Comparison of ENCODE assay signal across 22 cellular contexts in the genomic region with DNA sequence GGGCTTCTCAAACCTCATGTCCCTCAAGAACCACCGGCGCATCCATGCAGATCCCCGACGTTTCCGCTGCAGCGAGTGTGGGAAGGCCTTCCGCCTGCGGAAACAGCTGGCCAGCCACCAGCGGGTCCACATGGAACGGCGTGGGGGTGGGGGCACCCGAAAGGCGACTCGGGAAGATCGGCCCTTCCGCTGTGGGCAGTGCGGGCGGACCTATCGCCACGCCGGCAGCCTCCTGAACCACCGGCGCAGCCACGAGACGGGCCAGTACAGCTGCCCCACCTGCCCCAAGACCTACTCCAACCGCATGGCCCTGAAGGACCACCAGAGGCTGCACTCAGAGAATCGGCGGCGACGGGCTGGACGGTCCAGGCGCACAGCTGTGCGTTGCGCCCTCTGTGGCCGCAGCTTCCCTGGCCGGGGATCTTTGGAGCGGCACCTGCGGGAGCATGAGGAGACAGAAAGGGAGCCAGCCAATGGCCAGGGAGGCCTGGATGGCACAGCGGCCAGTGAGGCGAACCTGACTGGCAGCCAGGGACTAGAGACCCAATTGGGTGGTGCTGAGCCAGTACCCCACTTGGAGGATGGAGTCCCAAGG. TPM values are rescaled to one million over a fixed set of nuclear protein-coding genes. Genes with fewer than 3 reads are reported as not detected.
A peak's percentile ranks its signal among the peaks of the same experiment; 100 is the strongest.
DNase-seq lines count a peak whose midpoint lies in the region; ATAC-seq and TF ChIP-seq lines count a peak whose summit lies in the region.
"Had no signal": no experiment of that assay in that cellular context is flagged by ENCODE, and none has a peak within 500 bp of the region (broad histone marks: within the 10 kb centered on the region; RNA-seq: fewer than 3 reads in every experiment).

No MANE protein-coding gene starts in this region.

- H3K4me3 Mint-ChIP-seq in stimulated activated naive B cell treated with anti-CD40 and anti-IgM and Interleukin-4, amounts not matched to agents 10 μg/mL and 1 μg/mL and 100 μg/mL, for 72 hours = no peak overlapping the region

- H3K27ac Mint-ChIP-seq in stimulated activated naive B cell treated with anti-CD40 and anti-IgM and Interleukin-4, amounts not matched to agents 10 μg/mL and 1 μg/mL and 100 μg/mL, for 72 hours = no peak overlapping the region

- no peaks in the 10 kb centered on the region for H3K27me3 ChIP-seq in sigmoid colon
- H3K27me3 ChIP-seq: MG63, SJCRH30 had no signal

- WGBS in sigmoid colon, 2 donors = 97% methylated on average over 40 of the region's 40 CpGs

- no peaks in the 10 kb centered on the region for H3K27me3 Mint-ChIP-seq in stimulated activated naive B cell treated with anti-CD40 and anti-IgM and Interleukin-4, amounts not matched to agents 10 μg/mL and 1 μg/mL and 100 μg/mL, for 72 hours
- H3K27me3 Mint-ChIP-seq: CD8-positive, alpha-beta memory T cell had no signal

- H3K4me3 ChIP-seq in sigmoid colon = no peak overlapping the region
- H3K4me3 ChIP-seq: MG63, SJCRH30 had no signal

- CTCF ChIA-PET in RWPE1 (lab: Yijun Ruan, JAX) = no interaction called here

- H3K9me3 ChIP-seq in sigmoid colon = no peaks in the 10 kb centered on the region
- H3K9me3 ChIP-seq: MG63, SJCRH30 had no signal

- no peaks in the 10 kb centered on the region for H3K9me3 Mint-ChIP-seq in stimulated activated naive B cell treated with anti-CD40 and anti-IgM and Interleukin-4, amounts not matched to agents 10 μg/mL and 1 μg/mL and 100 μg/mL, for 72 hours
- H3K9me3 Mint-ChIP-seq: CD8-positive, alpha-beta memory T cell had no signal

- H3K27ac ChIP-seq in RWPE1 = peak overlapping the region; percentile 67
- no peak overlapping the region for H3K27ac ChIP-seq in sigmoid colon
- H3K27ac ChIP-seq: C4-2B, SJCRH30 had no signal

- no peak for TF ChIP-seq EP300 in sigmoid colon (IDR thresholded peaks at IDR 0.05)

- no peak for TF ChIP-seq POLR2A in sigmoid colon (IDR thresholded peaks at IDR 0.05)

- peaks cover 49 to 91% (median 55%) of the 10 kb centered on the region in 4 donors for H3K36me3 ChIP-seq in sigmoid colon

- H3K4me1 ChIP-seq in sigmoid colon = peaks cover 0 to 9% (median 5%) of the 10 kb centered on the region in 4 donors

- no peak for ATAC-seq in stimulated activated naive B cell treated with anti-CD40 and anti-IgM and Interleukin-4, amounts not matched to agents 10 μg/mL and 1 μg/mL and 100 μg/mL, for 72 hours (replicated peaks)
- ATAC-seq: HCT116 had no signal

- DNase-seq in D341Med (ENCODE audit: low spot score) = peak; percentile 15
- DNase-seq in RWPE1 (ENCODE audit: low spot score) = no peak
- peak; percentile 49 for DNase-seq in islet precursor cell
- DNase-seq in sigmoid colon = peak; percentile 57
- DNase-seq in HK-2 (ENCODE audit: unreplicated experiment) = no peak
- DNase-seq in dermis blood vessel endothelial cell = no peak
- no peak for DNase-seq in stimulated activated naive B cell treated with anti-CD40 and anti-IgM and Interleukin-4, amounts not matched to agents 10 μg/mL and 1 μg/mL and 100 μg/mL, for 72 hours
- no peak for DNase-seq in NCI-H2227 (lab: John Stamatoyannopoulos, UW; ENCODE audit: unreplicated experiment)
- DNase-seq: Calu3; GOT3; MG63; NCI-H1048; NCI-H146; NCI-H2029; NCI-H345; NCI-H524; NCI-H774; NK-92 treated with Interleukin-12 subunit alpha and Interleukin-12 subunit beta, amount 100 ng/mL, for 24 hours; SJCRH30 had no signal

- peaks cover 24 to 49% of the 10 kb centered on the region in 2 donors for H3K36me3 Mint-ChIP-seq in stimulated activated naive B cell treated with anti-CD40 and anti-IgM and Interleukin-4, amounts not matched to agents 10 μg/mL and 1 μg/mL and 100 μg/mL, for 72 hours

- H3K4me1 Mint-ChIP-seq in stimulated activated naive B cell treated with anti-CD40 and anti-IgM and Interleukin-4, amounts not matched to agents 10 μg/mL and 1 μg/mL and 100 μg/mL, for 72 hours = peaks cover 23 to 37% of the 10 kb centered on the region in 2 donors

- POLR2A ChIA-PET in RWPE1 (lab: Yijun Ruan, JAX; ENCODE audit: low non-redundant PET) = no interaction called here

- TF ChIP-seq CTCF in RWPE1 (conservative IDR thresholded peaks at IDR 0.05; ENCODE audit: low read depth) (no peak), sigmoid colon (IDR thresholded peaks at IDR 0.05) (no peak)

- intact Hi-C loops in sigmoid colon (cut with DNase I) = no loop called here

RNA-seq across cellular contexts. Expression of gene ZNF646, which starts 5.9 kb away (rescaled TPM):
- 10 to 100 TPM in 1 of 4 donors, 1 to 10 TPM in 3; 8.3 to 12.2 (median 8.8) TPM for total RNA-seq in sigmoid colon
- 10 to 100 TPM in 1 of 3 donors, 1 to 10 TPM in 2; 1.8 to 15.0 (median 4.9) TPM for polyA plus RNA-seq in sigmoid colon
- total RNA-seq in dermis blood vessel endothelial cell = 16.0 and 17.4 TPM in 2 replicates

RNA-seq across cellular contexts. Expression of gene ZNF668, which starts 6.1 kb away (rescaled TPM):
- total RNA-seq in sigmoid colon = 10 to 100 TPM in 1 of 4 donors, 1 to 10 TPM in 3; 5.2 to 12.5 (median 7.7) TPM
- 10 to 100 TPM in 1 of 3 donors, 1 to 10 TPM in 2; 4.8 to 11.7 (median 4.9) TPM for polyA plus RNA-seq in sigmoid colon
- total RNA-seq in dermis blood vessel endothelial cell = 7.3 and 9.0 TPM in 2 replicates

RNA-seq across cellular contexts. Expression of gene PRSS53, which starts 8.6 kb away (rescaled TPM):
- total RNA-seq in sigmoid colon (1 to 10 TPM; 1.1 to 9.1 (median 2.6) TPM), dermis blood vessel endothelial cell (0.88 and 2.0 TPM in 2 replicates)
- 1 to 10 TPM in 1 of 3 donors, not detected in 2; 2.0 TPM for polyA plus RNA-seq in sigmoid colon

RNA-seq across cellular contexts. Expression of gene VKORC1, which starts 14.5 kb away (rescaled TPM):
- total RNA-seq in sigmoid colon (100 to 1,000 TPM; 107 to 165 (median 116) TPM), dermis blood vessel endothelial cell (67.6 and 109 TPM in 2 replicates)
- polyA plus RNA-seq in sigmoid colon = 10 to 100 TPM; 30.5 to 66.5 (median 45.6) TPM

RNA-seq across cellular contexts. Expression of gene BCKDK, which starts 28.1 kb away (rescaled TPM):
- total RNA-seq in sigmoid colon = 10 to 100 TPM; 29.5 to 42.7 (median 33.7) TPM
- polyA plus RNA-seq in sigmoid colon = 10 to 100 TPM; 21.6 to 33.2 (median 32.1) TPM
- total RNA-seq in dermis blood vessel endothelial cell = 18.4 and 36.2 TPM in 2 replicates

Comparison
In these comparisons a context has a peak if more than half of its experiments do, and no peak if none do; other contexts are left out.
1. DNase-seq: peak in D341Med (single experiment), islet precursor cell (single experiment) and sigmoid colon (single experiment); none in RWPE1 (single experiment), HK-2 (single experiment), dermis blood vessel endothelial cell (single experiment), stimulated activated naive B cell treated with anti-CD40 and anti-IgM and Interleukin-4, amounts not matched to agents 10 μg/mL and 1 μg/mL and 100 μg/mL, for 72 hours (single experiment) and NCI-H2227 (single experiment).